Comparison of ENCODE assay signal across 1 cellular context in the genomic region with DNA sequence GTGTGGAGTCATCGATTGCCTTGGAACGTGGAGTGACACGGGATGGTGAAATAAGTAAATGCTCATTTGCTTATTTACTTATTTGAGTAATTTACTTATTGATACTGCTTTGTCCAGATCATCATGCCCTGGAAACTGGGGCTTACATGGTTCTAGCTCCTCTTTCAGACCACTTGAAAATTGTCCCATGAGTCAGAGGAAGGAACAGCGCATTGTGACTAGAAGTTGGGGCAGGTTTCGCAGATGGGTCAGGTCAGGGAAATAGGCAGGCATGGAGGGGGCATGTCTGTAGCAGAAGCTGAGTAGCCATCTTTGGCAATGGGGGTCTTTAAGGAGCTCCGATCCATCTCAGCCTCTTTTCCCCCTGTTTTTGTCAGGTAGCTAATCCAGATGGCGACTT.
TF ChIP-seq lines count a peak whose summit lies in the region.

No MANE protein-coding gene starts in this region.

TF ChIP-seq in GM12878, 131 proteins besides CTCF, POLR2A, EP300 and RAD21:
- TF ChIP-seq, protein P1, sequence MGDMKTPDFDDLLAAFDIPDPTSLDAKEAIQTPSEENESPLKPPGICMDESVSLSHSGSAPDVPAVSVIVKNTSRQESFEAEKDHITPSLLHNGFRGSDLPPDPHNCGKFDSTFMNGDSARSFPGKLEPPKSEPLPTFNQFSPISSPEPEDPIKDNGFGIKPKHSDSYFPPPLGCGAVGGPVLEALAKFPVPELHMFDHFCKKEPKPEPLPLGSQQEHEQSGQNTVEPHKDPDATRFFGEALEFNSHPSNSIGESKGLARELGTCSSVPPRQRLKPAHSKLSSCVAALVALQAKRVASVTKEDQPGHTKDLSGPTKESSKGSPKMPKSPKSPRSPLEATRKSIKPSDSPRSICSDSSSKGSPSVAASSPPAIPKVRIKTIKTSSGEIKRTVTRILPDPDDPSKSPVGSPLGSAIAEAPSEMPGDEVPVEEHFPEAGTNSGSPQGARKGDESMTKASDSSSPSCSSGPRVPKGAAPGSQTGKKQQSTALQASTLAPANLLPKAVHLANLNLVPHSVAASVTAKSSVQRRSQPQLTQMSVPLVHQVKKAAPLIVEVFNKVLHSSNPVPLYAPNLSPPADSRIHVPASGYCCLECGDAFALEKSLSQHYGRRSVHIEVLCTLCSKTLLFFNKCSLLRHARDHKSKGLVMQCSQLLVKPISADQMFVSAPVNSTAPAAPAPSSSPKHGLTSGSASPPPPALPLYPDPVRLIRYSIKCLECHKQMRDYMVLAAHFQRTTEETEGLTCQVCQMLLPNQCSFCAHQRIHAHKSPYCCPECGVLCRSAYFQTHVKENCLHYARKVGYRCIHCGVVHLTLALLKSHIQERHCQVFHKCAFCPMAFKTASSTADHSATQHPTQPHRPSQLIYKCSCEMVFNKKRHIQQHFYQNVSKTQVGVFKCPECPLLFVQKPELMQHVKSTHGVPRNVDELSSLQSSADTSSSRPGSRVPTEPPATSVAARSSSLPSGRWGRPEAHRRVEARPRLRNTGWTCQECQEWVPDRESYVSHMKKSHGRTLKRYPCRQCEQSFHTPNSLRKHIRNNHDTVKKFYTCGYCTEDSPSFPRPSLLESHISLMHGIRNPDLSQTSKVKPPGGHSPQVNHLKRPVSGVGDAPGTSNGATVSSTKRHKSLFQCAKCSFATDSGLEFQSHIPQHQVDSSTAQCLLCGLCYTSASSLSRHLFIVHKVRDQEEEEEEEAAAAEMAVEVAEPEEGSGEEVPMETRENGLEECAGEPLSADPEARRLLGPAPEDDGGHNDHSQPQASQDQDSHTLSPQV (IDR thresholded peaks at IDR 0.05) = peak; percentile 35; the same call in 1 of the 2 replicates
- TF ChIP-seq FOXK2 (IDR thresholded peaks at IDR 0.05) (no peak), POU2F2 (IDR thresholded peaks at IDR 0.05; ENCODE audit: borderline replicate concordance, low read depth, low read length) (no peak), WRNIP1 (IDR thresholded peaks at IDR 0.05; ENCODE audit: borderline replicate concordance, low read depth, low read length) (0 out of 2 replicates have a peak, but pooled peaks have one; percentile 46), NBN (IDR thresholded peaks at IDR 0.05) (no peak), SMARCA5 (IDR thresholded peaks at IDR 0.05) (peak; percentile 26; the same call in 1 of the 2 replicates), CBX3 (IDR thresholded peaks at IDR 0.05; ENCODE audit: borderline replicate concordance, low read depth) (no peak)
- TF ChIP-seq, protein P2, sequence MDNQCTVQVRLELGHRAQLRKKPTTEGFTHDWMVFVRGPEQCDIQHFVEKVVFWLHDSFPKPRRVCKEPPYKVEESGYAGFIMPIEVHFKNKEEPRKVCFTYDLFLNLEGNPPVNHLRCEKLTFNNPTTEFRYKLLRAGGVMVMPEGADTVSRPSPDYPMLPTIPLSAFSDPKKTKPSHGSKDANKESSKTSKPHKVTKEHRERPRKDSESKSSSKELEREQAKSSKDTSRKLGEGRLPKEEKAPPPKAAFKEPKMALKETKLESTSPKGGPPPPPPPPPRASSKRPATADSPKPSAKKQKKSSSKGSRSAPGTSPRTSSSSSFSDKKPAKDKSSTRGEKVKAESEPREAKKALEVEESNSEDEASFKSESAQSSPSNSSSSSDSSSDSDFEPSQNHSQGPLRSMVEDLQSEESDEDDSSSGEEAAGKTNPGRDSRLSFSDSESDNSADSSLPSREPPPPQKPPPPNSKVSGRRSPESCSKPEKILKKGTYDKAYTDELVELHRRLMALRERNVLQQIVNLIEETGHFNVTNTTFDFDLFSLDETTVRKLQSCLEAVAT (IDR thresholded peaks at IDR 0.05) = no peak
- TF ChIP-seq, protein P3, sequence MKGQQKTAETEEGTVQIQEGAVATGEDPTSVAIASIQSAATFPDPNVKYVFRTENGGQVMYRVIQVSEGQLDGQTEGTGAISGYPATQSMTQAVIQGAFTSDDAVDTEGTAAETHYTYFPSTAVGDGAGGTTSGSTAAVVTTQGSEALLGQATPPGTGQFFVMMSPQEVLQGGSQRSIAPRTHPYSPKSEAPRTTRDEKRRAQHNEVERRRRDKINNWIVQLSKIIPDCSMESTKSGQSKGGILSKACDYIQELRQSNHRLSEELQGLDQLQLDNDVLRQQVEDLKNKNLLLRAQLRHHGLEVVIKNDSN (IDR thresholded peaks at IDR 0.05; ENCODE audit: borderline replicate concordance, extremely low read length, insufficient read depth, low read depth, low read length) = no peak
- TF ChIP-seq, protein P4, sequence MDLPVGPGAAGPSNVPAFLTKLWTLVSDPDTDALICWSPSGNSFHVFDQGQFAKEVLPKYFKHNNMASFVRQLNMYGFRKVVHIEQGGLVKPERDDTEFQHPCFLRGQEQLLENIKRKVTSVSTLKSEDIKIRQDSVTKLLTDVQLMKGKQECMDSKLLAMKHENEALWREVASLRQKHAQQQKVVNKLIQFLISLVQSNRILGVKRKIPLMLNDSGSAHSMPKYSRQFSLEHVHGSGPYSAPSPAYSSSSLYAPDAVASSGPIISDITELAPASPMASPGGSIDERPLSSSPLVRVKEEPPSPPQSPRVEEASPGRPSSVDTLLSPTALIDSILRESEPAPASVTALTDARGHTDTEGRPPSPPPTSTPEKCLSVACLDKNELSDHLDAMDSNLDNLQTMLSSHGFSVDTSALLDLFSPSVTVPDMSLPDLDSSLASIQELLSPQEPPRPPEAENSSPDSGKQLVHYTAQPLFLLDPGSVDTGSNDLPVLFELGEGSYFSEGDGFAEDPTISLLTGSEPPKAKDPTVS (IDR thresholded peaks at IDR 0.05; ENCODE audit: low read depth, low read length) = no peak
TF ChIP-seq in GM12878: peak in this region for 3.
